ENCODE assay signal across 26 cellular contexts in the genomic region with DNA sequence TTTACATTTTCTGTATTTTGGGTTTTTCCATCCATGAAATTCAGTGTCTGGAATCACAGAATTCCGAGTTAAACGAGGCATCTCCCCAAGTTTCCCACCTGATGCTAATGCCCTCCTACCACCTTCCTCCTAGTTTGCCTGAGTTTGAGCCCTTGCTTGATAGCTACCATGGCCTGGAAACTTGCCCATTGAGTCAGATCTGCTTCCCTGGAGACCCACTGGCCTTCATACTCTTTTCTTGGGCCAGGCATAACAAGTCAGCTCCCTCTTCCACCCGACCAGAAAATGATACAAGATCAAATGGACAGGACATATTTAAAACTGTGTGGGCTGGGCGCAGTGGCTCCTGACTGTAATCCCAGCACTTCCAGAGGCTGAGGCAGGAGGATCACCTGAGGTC.
"Had no signal": no experiment of that assay in that cellular context is flagged by ENCODE, and none has a peak within 500 bp of the region (broad histone marks: within the 10 kb centered on the region; RNA-seq: fewer than 3 reads in every experiment).

No MANE protein-coding gene starts in this region.

- H3K27ac Mint-ChIP-seq: activated CD8-positive, alpha-beta memory T cell treated with anti-CD3 and anti-CD28 coated beads, Interleukin-2, amount 10 ng/mL, durations not matched to agents 7 days and 5 days; activated naive CD8-positive, alpha-beta T cell treated with anti-CD3 and anti-CD28 coated beads, Interleukin-2, amount 50 U/mL, for 24 hours; activated T-helper 17 cell treated with anti-CD3 and anti-CD28 coated beads, Interleukin-2, amount 50 U/mL, for 72 hours; WTC11 had no signal

- ATAC-seq: activated CD8-positive, alpha-beta memory T cell treated with anti-CD3 and anti-CD28 coated beads, Interleukin-2, amount 10 ng/mL, durations not matched to agents 7 days and 5 days; activated naive CD4-positive, alpha-beta T cell treated with anti-CD3 and anti-CD28 coated beads, Interleukin-2, amount 50 U/mL, for 72 hours; activated naive CD8-positive, alpha-beta T cell treated with anti-CD3 and anti-CD28 coated beads, Interleukin-2, amount 50 U/mL, for 24 hours; activated T-cell treated with anti-CD3 and anti-CD28 coated beads, Interleukin-2, amount 50 U/mL, for 4 hours; activated T-helper 17 cell treated with anti-CD3 and anti-CD28 coated beads, Interleukin-2, amount 50 U/mL, for 72 hours; body of pancreas; PC-3; T-helper 17 cell; WTC11 had no signal

- H3K27ac ChIP-seq: ascending aorta, body of pancreas had no signal

- H3K9me3 ChIP-seq: ascending aorta, body of pancreas had no signal

- H3K4me1 ChIP-seq: ascending aorta, body of pancreas had no signal

- H3K27me3 ChIP-seq: ascending aorta, body of pancreas had no signal

- H3K9me3 Mint-ChIP-seq: activated naive CD4-positive, alpha-beta T cell treated with anti-CD3 and anti-CD28 coated beads, Interleukin-2, amount 50 U/mL, for 72 hours; activated naive CD8-positive, alpha-beta T cell treated with anti-CD3 and anti-CD28 coated beads, Interleukin-2, amount 50 U/mL, for 24 hours; activated T-cell treated with anti-CD3 and anti-CD28 coated beads, Interleukin-2, amount 50 U/mL, for 4 hours; activated T-helper 17 cell treated with anti-CD3 and anti-CD28 coated beads, Interleukin-2, amount 50 U/mL, for 72 hours; WTC11 had no signal

- H3K4me3 ChIP-seq: ascending aorta, body of pancreas had no signal

- H3K4me1 Mint-ChIP-seq: activated CD8-positive, alpha-beta memory T cell treated with anti-CD3 and anti-CD28 coated beads, Interleukin-2, amount 10 ng/mL, durations not matched to agents 7 days and 5 days; activated naive CD8-positive, alpha-beta T cell treated with anti-CD3 and anti-CD28 coated beads, Interleukin-2, amount 50 U/mL, for 24 hours; WTC11 had no signal

- H3K27me3 Mint-ChIP-seq: activated CD8-positive, alpha-beta memory T cell treated with anti-CD3 and anti-CD28 coated beads, Interleukin-2, amount 10 ng/mL, durations not matched to agents 7 days and 5 days; activated naive CD8-positive, alpha-beta T cell treated with anti-CD3 and anti-CD28 coated beads, Interleukin-2, amount 50 U/mL, for 24 hours; activated T-helper 17 cell treated with anti-CD3 and anti-CD28 coated beads, Interleukin-2, amount 50 U/mL, for 72 hours; T-helper 17 cell had no signal

- H3K4me3 Mint-ChIP-seq: activated CD8-positive, alpha-beta memory T cell treated with anti-CD3 and anti-CD28 coated beads, Interleukin-2, amount 10 ng/mL, durations not matched to agents 7 days and 5 days; activated naive CD8-positive, alpha-beta T cell treated with anti-CD3 and anti-CD28 coated beads, Interleukin-2, amount 50 U/mL, for 24 hours; activated T-cell treated with anti-CD3 and anti-CD28 coated beads, Interleukin-2, amount 50 U/mL, for 4 hours; activated T-helper 17 cell treated with anti-CD3 and anti-CD28 coated beads, Interleukin-2, amount 50 U/mL, for 72 hours; T-helper 17 cell; WTC11 had no signal

- DNase-seq: activated CD4-positive, alpha-beta T cell treated with anti-CD3 and anti-CD28 coated beads for 48 hours; activated CD4-positive, alpha-beta T cell treated with anti-CD3 and anti-CD28 coated beads, Interleukin-2, amount 50 U/mL, for 4 hours; activated CD4-positive, CD25-positive, alpha-beta regulatory T cell treated with anti-CD3 and anti-CD28 coated beads, Interleukin-2, amount 50 U/mL, for 72 hours; activated CD8-positive, alpha-beta memory T cell treated with anti-CD3 and anti-CD28 coated beads, Interleukin-2, amount 10 ng/mL, durations not matched to agents 7 days and 5 days; activated gamma-delta T cell; activated naive CD8-positive, alpha-beta T cell treated with anti-CD3 and anti-CD28 coated beads, Interleukin-2, amount 50 U/mL, for 24 hours; activated T-cell treated with anti-CD3 and anti-CD28 coated beads, Interleukin-2, amount 50 U/mL, for 4 hours; amniotic stem cell; body of pancreas; IMR-90; Kasumi-1; KBM-7; NCI-H1105 treated with DMSO at 0.1 percent for 48 hours; NCI-H1436 treated with DMSO at 0.1 percent for 48 hours; NCI-H187; NCI-H2081; NCI-H446; NCI-H524; PC-3; SIG-M5; T-helper 17 cell; T-helper 9 cell had no signal
